In the genomic region with DNA sequence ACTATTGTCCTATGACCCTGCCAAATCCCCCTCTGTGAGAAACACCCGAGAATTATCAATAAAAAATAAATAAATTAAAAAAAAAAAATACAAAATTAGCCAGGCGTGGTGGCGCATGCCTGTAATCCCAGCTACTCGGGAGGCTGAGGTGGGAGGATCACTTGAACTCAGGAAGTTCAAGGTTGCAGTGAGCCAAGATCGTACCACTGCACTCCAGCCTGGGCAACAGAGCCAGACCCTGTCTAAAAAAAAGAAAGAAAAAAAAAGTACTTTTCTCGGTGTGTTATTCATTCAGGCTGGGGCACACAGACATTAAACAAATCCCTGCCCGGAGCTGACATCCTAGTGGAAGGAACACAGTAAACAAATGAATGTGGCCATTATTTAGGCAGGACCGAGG, we compare ENCODE assay signal across 1 cellular context. TPM values are rescaled to one million over a fixed set of nuclear protein-coding genes. Genes with fewer than 3 reads are reported as not detected.
"Had no signal": no experiment of that assay in that cellular context is flagged by ENCODE, and none has a peak within 500 bp of the region (broad histone marks: within the 10 kb centered on the region; RNA-seq: fewer than 3 reads in every experiment).

No MANE protein-coding gene starts in this region.

RNA-seq across cellular contexts. Expression of a gene that starts 9.1 kb away (rescaled TPM):
- total RNA-seq: dermis microvascular lymphatic vessel endothelial cell had no signal
